25 cellular contexts compared by ENCODE assay signal in genomic region chr19:31402529-31402928, GRCh38.
"Had no signal": no experiment of that assay in that cellular context is flagged by ENCODE, and none has a peak within 500 bp of the region (broad histone marks: within the 10 kb centered on the region; RNA-seq: fewer than 3 reads in every experiment).

No MANE protein-coding gene starts in this region.

- ATAC-seq: effector memory CD8-positive, alpha-beta T cell; esophagus mucosa; gastrocnemius medialis; heart right ventricle; left cardiac atrium; left lung; left ventricle myocardium superior; lower lobe of right lung; mucosa of descending colon had no signal

- H3K27ac ChIP-seq: colonic mucosa, epithelial cell of prostate, esophagus squamous epithelium, gastrocnemius medialis, heart right ventricle, left lung, lower lobe of right lung had no signal

- H3K4me1 ChIP-seq: colonic mucosa, esophagus squamous epithelium, gastrocnemius medialis, heart right ventricle, left lung, lower lobe of right lung had no signal

- H3K4me3 ChIP-seq: colonic mucosa, esophagus squamous epithelium, gastrocnemius medialis, heart right ventricle, left lung, lower lobe of right lung, mucosa of descending colon had no signal

- H3K9me3 ChIP-seq: colonic mucosa, esophagus squamous epithelium, gastrocnemius medialis, heart right ventricle, left lung, lower lobe of right lung, mucosa of descending colon had no signal

- H3K36me3 ChIP-seq: colonic mucosa, esophagus squamous epithelium, gastrocnemius medialis, heart right ventricle, left lung, lower lobe of right lung had no signal

- DNase-seq: colonic mucosa; cortex of kidney; effector CD8-positive, alpha-beta T cell; effector memory CD8-positive, alpha-beta T cell; endodermal cell; erythroblast; esophagus squamous epithelium; foreskin melanocyte; gastrocnemius medialis; glutamatergic neuron; head of caudate nucleus; heart right ventricle; hippocampal formation; left cardiac atrium; left lung; left ventricle myocardium superior; lower lobe of right lung; mesenchymal stem cell; mucosa of descending colon; naive B cell had no signal

- FAIRE-seq: endometrium, islet of Langerhans, keratinocyte had no signal

- H3K27me3 ChIP-seq: colonic mucosa, gastrocnemius medialis had no signal
